ENCODE assay signal across 14 cellular contexts in genomic region chr11:31882951-31883392, GRCh38.
DNase-seq lines count a peak whose midpoint lies in the region; ATAC-seq and TF ChIP-seq lines count a peak whose summit lies in the region.
"Had no signal": no experiment of that assay in that cellular context is flagged by ENCODE, and none has a peak within 500 bp of the region (broad histone marks: within the 10 kb centered on the region; RNA-seq: fewer than 3 reads in every experiment).

No MANE protein-coding gene starts in this region.

- peak overlapping the region; percentile 70 for H3K27ac Mint-ChIP-seq in neural progenitor cell
- no peak overlapping the region for H3K27ac Mint-ChIP-seq in activated naive CD8-positive, alpha-beta T cell treated with anti-CD3 and anti-CD28 coated beads for 36 hours
- H3K27ac Mint-ChIP-seq: B cell; memory B cell; stimulated activated naive CD8-positive, alpha-beta T cell treated with anti-CD3 and anti-CD28 coated beads, Interleukin-15, amount 100 ng/mL, for 72 hours had no signal

- peaks cover 1% of the 10 kb centered on the region for H3K36me3 Mint-ChIP-seq in neural progenitor cell
- no peaks in the 10 kb centered on the region for H3K36me3 Mint-ChIP-seq in activated naive CD8-positive, alpha-beta T cell treated with anti-CD3 and anti-CD28 coated beads for 36 hours
- H3K36me3 Mint-ChIP-seq: memory B cell had no signal

- TF ChIP-seq CTCF in neural progenitor cell (IDR thresholded peaks at IDR 0.05) = no peak

- peaks cover 21% of the 10 kb centered on the region for H3K4me1 Mint-ChIP-seq in neural progenitor cell
- H3K4me1 Mint-ChIP-seq in activated naive CD8-positive, alpha-beta T cell treated with anti-CD3 and anti-CD28 coated beads for 36 hours = no peaks in the 10 kb centered on the region
- H3K4me1 Mint-ChIP-seq: B cell; memory B cell; stimulated activated naive CD8-positive, alpha-beta T cell treated with anti-CD3 and anti-CD28 coated beads, Interleukin-15, amount 100 ng/mL, for 72 hours had no signal

- H3K4me3 ChIP-seq in MG63 (no peak overlapping the region), neural progenitor cell (no peak overlapping the region)

- peaks cover 7% of the 10 kb centered on the region for H3K4me1 ChIP-seq in neural progenitor cell

- no peaks in the 10 kb centered on the region for H3K9me3 Mint-ChIP-seq in neural progenitor cell
- H3K9me3 Mint-ChIP-seq in activated naive CD8-positive, alpha-beta T cell treated with anti-CD3 and anti-CD28 coated beads for 36 hours = no peaks in the 10 kb centered on the region
- H3K9me3 Mint-ChIP-seq: stimulated activated naive CD8-positive, alpha-beta T cell treated with anti-CD3 and anti-CD28 coated beads, Interleukin-15, amount 100 ng/mL, for 72 hours had no signal

- H3K79me2 ChIP-seq in neural progenitor cell (ENCODE audit: low read depth) = no peaks in the 10 kb centered on the region

- H3K9ac ChIP-seq in neural progenitor cell = no peak overlapping the region

- H3K4me2 ChIP-seq in neural progenitor cell = no peak overlapping the region

- H2AFZ ChIP-seq in neural progenitor cell (replicated peaks) = no peak overlapping the region

- H3K9me3 ChIP-seq in MG63 = no peaks in the 10 kb centered on the region
- H3K9me3 ChIP-seq in neural progenitor cell (ENCODE audit: low read depth) = no peaks in the 10 kb centered on the region

- H3K4me3 Mint-ChIP-seq in neural progenitor cell = peak overlapping the region; percentile 45
- no peak overlapping the region for H3K4me3 Mint-ChIP-seq in activated naive CD8-positive, alpha-beta T cell treated with anti-CD3 and anti-CD28 coated beads for 36 hours
- H3K4me3 Mint-ChIP-seq: B cell; memory B cell; stimulated activated naive CD8-positive, alpha-beta T cell treated with anti-CD3 and anti-CD28 coated beads, Interleukin-15, amount 100 ng/mL, for 72 hours had no signal

- peaks cover 6% of the 10 kb centered on the region for H3K27me3 Mint-ChIP-seq in neural progenitor cell (ENCODE audit: insufficient read depth, low read depth)
- H3K27me3 Mint-ChIP-seq in activated naive CD8-positive, alpha-beta T cell treated with anti-CD3 and anti-CD28 coated beads for 36 hours = peaks cover 26% of the 10 kb centered on the region
- H3K27me3 Mint-ChIP-seq: B cell had no signal

- ATAC-seq in HG03097 (IDR thresholded peaks at IDR 0.05; ENCODE audit: low FRiP score, unreplicated experiment) (no peak), HG03280 (IDR thresholded peaks at IDR 0.05; ENCODE audit: unreplicated experiment) (no peak)
- ATAC-seq: stimulated activated naive CD8-positive, alpha-beta T cell treated with anti-CD3 and anti-CD28 coated beads, Interleukin-15, amount 100 ng/mL, for 72 hours had no signal

- H3K27ac ChIP-seq in neural progenitor cell = no peak overlapping the region

- H3F3A ChIP-seq in neural progenitor cell (ENCODE audit: low read depth) = peaks cover 9% of the 10 kb centered on the region

- H3K36me3 ChIP-seq in MG63 (no peaks in the 10 kb centered on the region), neural progenitor cell (no peaks in the 10 kb centered on the region)

- DNase-seq in Daoy (ENCODE audit: low read depth) = peak; percentile 76
- peak; percentile 34 for DNase-seq in MG63
- peak; percentile 66 for DNase-seq in ecto neural progenitor cell (ENCODE audit: low spot score)
- peak; percentile 42 for DNase-seq in neural progenitor cell (ENCODE audit: low spot score)
- DNase-seq in NCI-H524 treated with DMSO at 0.1 percent for 48 hours (lab: John Stamatoyannopoulos, UW) = no peak
- no peak for DNase-seq in activated naive CD8-positive, alpha-beta T cell treated with anti-CD3 and anti-CD28 coated beads for 36 hours
- DNase-seq: activated CD4-positive, alpha-beta T cell treated with anti-CD3 and anti-CD28 coated beads, Interleukin-2, amount 50 U/mL, for 48 hours; DMS53; GOT3; stimulated activated naive CD8-positive, alpha-beta T cell treated with anti-CD3 and anti-CD28 coated beads, Interleukin-15, amount 100 ng/mL, for 72 hours had no signal

- H4K20me1 ChIP-seq in neural progenitor cell (ENCODE audit: low read depth) = no peaks in the 10 kb centered on the region

- H3K27me3 ChIP-seq in MG63 = no peaks in the 10 kb centered on the region
- no peaks in the 10 kb centered on the region for H3K27me3 ChIP-seq in neural progenitor cell

Comparison
In these comparisons a context has a peak if more than half of its experiments do, and no peak if none do; other contexts are left out.
1. DNase-seq: peak in Daoy (single experiment), MG63 (single experiment), ecto neural progenitor cell (single experiment) and neural progenitor cell (single experiment); none in NCI-H524 treated with DMSO at 0.1 percent for 48 hours (single experiment) and activated naive CD8-positive, alpha-beta T cell treated with anti-CD3 and anti-CD28 coated beads for 36 hours (single experiment).